ENCODE assay signal across 8 cellular contexts in the genomic region with DNA sequence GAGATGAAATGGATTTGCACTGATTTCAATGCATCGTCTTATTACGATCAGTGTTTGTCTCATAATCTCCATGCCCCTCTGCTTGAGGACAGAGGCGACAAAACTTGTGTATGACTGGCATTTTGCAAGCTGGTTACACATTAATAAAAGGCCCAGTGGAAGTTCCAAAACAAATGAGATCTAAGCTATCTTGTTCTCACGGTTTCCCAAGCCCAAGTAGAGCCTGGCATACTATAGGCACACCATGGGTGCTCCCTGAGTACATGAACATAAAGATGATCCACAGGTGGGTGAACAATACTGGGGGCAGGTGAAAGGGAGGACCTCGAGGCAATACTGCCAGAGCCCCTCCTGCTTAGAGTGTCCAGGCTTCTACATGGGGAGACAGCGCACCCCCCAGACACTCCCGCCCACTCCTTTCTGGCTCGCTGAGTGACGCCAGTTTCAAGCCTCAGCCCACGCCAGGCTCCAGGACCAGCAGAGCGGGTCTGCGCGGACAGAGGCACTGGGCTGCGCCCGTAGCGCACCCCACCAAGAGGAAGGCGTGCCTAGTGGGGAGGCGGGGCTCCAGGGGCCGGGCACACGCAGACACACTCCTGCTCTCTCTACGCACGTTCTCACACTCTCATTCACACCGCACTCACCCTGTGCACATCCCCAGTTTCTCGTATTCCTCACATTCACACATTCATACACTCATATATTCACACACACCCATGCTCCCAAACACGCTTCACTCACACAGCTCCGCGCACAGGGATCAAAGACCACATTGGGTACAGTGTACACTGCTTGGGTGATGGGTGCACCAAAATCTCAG. TPM values are rescaled to one million over a fixed set of nuclear protein-coding genes. Genes with fewer than 3 reads are reported as not detected.
A peak's percentile ranks its signal among the peaks of the same experiment; 100 is the strongest.
DNase-seq lines count a peak whose midpoint lies in the region; ATAC-seq, FAIRE-seq and TF ChIP-seq lines count a peak whose summit lies in the region.

No MANE protein-coding gene starts in this region.

- H3K27me3 ChIP-seq in K562 (ENCODE audit: control insufficient read depth in 2 of 2, insufficient read depth in 2 of 2, low read length in 2 of 2) (peaks cover 40 to 54% of the 10 kb centered on the region in 2 experiments), kidney epithelial cell (ENCODE audit: control insufficient read depth, insufficient read depth, low read length) (peaks cover 39% of the 10 kb centered on the region)

- no TSS peak for BruUV-seq in K562 (replicated peaks; lab: Mats Ljungman, UMichigan)

- TF ChIP-seq RAD21 in K562 (CRISPR knock-in tag; conservative IDR thresholded peaks at IDR 0.05 in 1 of 2, IDR thresholded peaks at IDR 0.05 in 1 of 2), result no peak

- no peaks in the 10 kb centered on the region; the same call in none of the 2 replicates for H3K9me3 ChIP-seq in K562 (replicated peaks; ENCODE audit: control insufficient read depth, insufficient read depth, low read depth, low read length)

- H3K4me2 ChIP-seq in K562 (ENCODE audit: insufficient read depth, low read length), result peak overlapping the region; percentile 67; the same call in 1 of the 2 replicates

- H2AFZ ChIP-seq in K562 (ENCODE audit: low read depth, low read length), result peak overlapping the region; percentile 65; the same call in 1 of the 2 replicates

- H3K4me1 ChIP-seq in K562 (replicated peaks in 1 of 2; ENCODE audit: control insufficient read depth in 2 of 2, insufficient read depth in 2 of 2, low read length in 2 of 2), result peaks cover 0 to 12% of the 10 kb centered on the region in 2 experiments; a peak in 2 of 5 replicates

- no peak for TF ChIP-seq EP300 in K562 (IDR thresholded peaks at IDR 0.05; ENCODE audit: low read length)

- WGBS in K562 (ENCODE audit: insufficient coverage, low coverage, missing lambda C conversion rate), result 15% methylated on average over 22 of the region's 27 CpGs

- DNase-seq in AG10803 (ENCODE audit: low read depth) (peak; percentile 24), LNCaP clone FGC (ENCODE audit: low read depth) (no peak), K562 (ENCODE audit: extremely low read depth in 1 of 4, low spot score in 3 of 4) (peak in 2 of 4 experiments; percentile 30 to 36), kidney epithelial cell (ENCODE audit: low read depth) (no peak), SHP77 treated with DMSO at 0.1 percent for 48 hours (lab: John Stamatoyannopoulos, UW) (no peak)
- DNase-seq in stimulated activated naive CD8-positive, alpha-beta T cell treated with anti-CD3 and anti-CD28 coated beads, Interleukin-15, amount 100 ng/mL, for 72 hours, result no peak

- no peak overlapping the region for H3K27ac Mint-ChIP-seq in stimulated activated naive CD8-positive, alpha-beta T cell treated with anti-CD3 and anti-CD28 coated beads, Interleukin-15, amount 100 ng/mL, for 72 hours

- H3K4me1 Mint-ChIP-seq in stimulated activated naive CD8-positive, alpha-beta T cell treated with anti-CD3 and anti-CD28 coated beads, Interleukin-15, amount 100 ng/mL, for 72 hours, result peaks cover 37% of the 10 kb centered on the region

- peak; percentile 60 for ATAC-seq in GM18909 (IDR thresholded peaks at IDR 0.05; ENCODE audit: poor library complexity, unreplicated experiment)
- ATAC-seq in K562, result peak; percentile 52
- ATAC-seq in stimulated activated naive CD8-positive, alpha-beta T cell treated with anti-CD3 and anti-CD28 coated beads, Interleukin-15, amount 100 ng/mL, for 72 hours, result peak; percentile 59
- no peak for ATAC-seq in HG03108 (IDR thresholded peaks at IDR 0.05; ENCODE audit: unreplicated experiment)

- intact Hi-C loops in K562 (cut with micrococcal nuclease), result no loop called here

- no peaks in the 10 kb centered on the region for H3K9me1 ChIP-seq in K562 (ENCODE audit: control insufficient read depth, insufficient read depth, low read length)

- H3K9me3 Mint-ChIP-seq in stimulated activated naive CD8-positive, alpha-beta T cell treated with anti-CD3 and anti-CD28 coated beads, Interleukin-15, amount 100 ng/mL, for 72 hours, result no peaks in the 10 kb centered on the region

- peak overlapping the region; percentile 85 to 93 for H3K4me3 Mint-ChIP-seq in stimulated activated naive CD8-positive, alpha-beta T cell treated with anti-CD3 and anti-CD28 coated beads, Interleukin-15, amount 100 ng/mL, for 72 hours

- no peak overlapping the region for H3K27ac ChIP-seq in K562 (ENCODE audit: extremely low read depth, low read depth, low read length)

- TF ChIP-seq CTCF in AG10803 (conservative IDR thresholded peaks at IDR 0.05; ENCODE audit: low read length) (no peak), LNCaP clone FGC (IDR thresholded peaks at IDR 0.05; ENCODE audit: control insufficient read depth, extremely low read depth, insufficient read depth) (no peak), K562 (IDR thresholded peaks at IDR 0.05 in 2 of 3, conservative IDR thresholded peaks at IDR 0.05 in 1 of 3; ENCODE audit: insufficient read depth in 2 of 3, low read depth in 1 of 3, low read length in 3 of 3) (no peak), kidney epithelial cell (IDR thresholded peaks at IDR 0.05; ENCODE audit: insufficient read depth, low read length, poor library complexity, severe bottlenecking) (no peak)

- POLR2A ChIA-PET in K562 (lab: Yijun Ruan, JAX), result no interaction called here

- H3K79me2 ChIP-seq in K562 (ENCODE audit: control insufficient read depth, insufficient read depth, low read length), result no peaks in the 10 kb centered on the region

- H3K4me3 ChIP-seq in AG10803 (ENCODE audit: low read length) (peak overlapping the region; percentile 73), LNCaP clone FGC (ENCODE audit: low read depth, low read length) (peak overlapping the region; percentile 57), K562 (no peak overlapping the region), kidney epithelial cell (ENCODE audit: low read depth, low read length) (peak overlapping the region; percentile 46)

- no peak for TF ChIP-seq POLR2A in K562 (conservative IDR thresholded peaks at IDR 0.05)

- peaks cover 74% of the 10 kb centered on the region for H3K27me3 Mint-ChIP-seq in stimulated activated naive CD8-positive, alpha-beta T cell treated with anti-CD3 and anti-CD28 coated beads, Interleukin-15, amount 100 ng/mL, for 72 hours

- FAIRE-seq in K562 (lab: Jason Lieb, UNC), result no peak

- H3K9ac ChIP-seq in K562 (ENCODE audit: insufficient read depth in 1 of 2, low read depth in 2 of 2, low read length in 2 of 2), result no peak overlapping the region

- no peaks in the 10 kb centered on the region for H4K20me1 ChIP-seq in K562 (replicated peaks; ENCODE audit: control insufficient read depth, insufficient read depth, low read length)

- CTCF ChIA-PET in K562 (lab: Yijun Ruan, JAX; ENCODE audit: low intra/inter-chr PET ratio), result no interaction called here

- in situ Hi-C loops in K562 (cut with MboI), result no loop called here

- no peaks in the 10 kb centered on the region for H3K36me3 ChIP-seq in K562 (ENCODE audit: control insufficient read depth, insufficient read depth, low read length)
- no peaks in the 10 kb centered on the region for H3K36me3 ChIP-seq in kidney epithelial cell (ENCODE audit: control insufficient read depth, insufficient read depth, low read length)

TF ChIP-seq in K562, 482 proteins besides CTCF, POLR2A, EP300 and RAD21:
- peak; percentile 44; the same call in 1 of the 2 replicates for TF ChIP-seq EGR1 (conservative IDR thresholded peaks at IDR 0.05)
- no peak for TF ChIP-seq SRF (CRISPR knock-in tag; IDR thresholded peaks at IDR 0.05)
- TF ChIP-seq HNRNPLL (IDR thresholded peaks at IDR 0.05; ENCODE audit: low read depth, low read length, poor library complexity, severe bottlenecking), result peak; percentile 81

RNA-seq across cellular contexts. Expression of a gene that starts 8.9 kb away (rescaled TPM):
- not detected in 2 replicates for total RNA-seq in K562 (2011; cell fraction: chromatin; rRNA removed; ENCODE audit: low replicate concordance)
- not detected in 2 replicates for total RNA-seq in K562 (2011; cell fraction: nucleolus; rRNA removed)
- not detected in 2 replicates for total RNA-seq in K562 (2011; cell fraction: nucleoplasm; rRNA removed)
- total RNA-seq in K562 (2014; rRNA removed) (not detected in 2 replicates), K562 (2014; rRNA removed; fragmentation: Illumina TruSeq; extraction: Trizol) (not detected in 2 replicates), K562 (2015; rRNA removed; fragmentation: Illumina TruSeq; extraction: Trizol) (not detected in 2 replicates), K562 (2021) (not detected in 2 replicates), kidney epithelial cell (not detected in 2 replicates)
- polyA plus RNA-seq in K562 (2011; rRNA removed) (not detected in 2 replicates), K562 (2014; fragmentation: Illumina TruSeq; extraction: Trizol) (not detected in 2 replicates), K562 (2014; fragmentation: Nextera tagmentation; extraction: Ambion mirVana) (not detected), K562 (2014; rRNA removed) (not detected in 2 replicates)
- not detected in 2 replicates for polyA plus RNA-seq in K562 (2011; cell fraction: cytosol; rRNA removed)
- polyA plus RNA-seq in K562 (2011; cell fraction: nucleus; rRNA removed), result not detected in 2 replicates
- polyA plus RNA-seq in K562 (2012), result not detected in 2 replicates
- polyA minus RNA-seq in K562 (2011; rRNA and poly(A)+ RNA removed), result not detected in 2 replicates
- polyA minus RNA-seq in K562 (2011; cell fraction: cytosol; rRNA and poly(A)+ RNA removed), result not detected in 2 replicates
- not detected in 2 replicates for polyA minus RNA-seq in K562 (2011; cell fraction: nucleus; rRNA and poly(A)+ RNA removed)

RNA-seq across cellular contexts. Expression of a gene that starts 26.6 kb away (rescaled TPM):
- 9.3 and 16.5 TPM in 2 replicates for total RNA-seq in K562 (2011; cell fraction: chromatin; rRNA removed; ENCODE audit: low replicate concordance)
- 11.1 and 14.0 TPM in 2 replicates for total RNA-seq in K562 (2011; cell fraction: nucleolus; rRNA removed)
- total RNA-seq in K562 (2011; cell fraction: nucleoplasm; rRNA removed), result 12.3 and 16.3 TPM in 2 replicates
- total RNA-seq in K562 (2014; rRNA removed) (24.8 and 25.1 TPM in 2 replicates), K562 (2014; rRNA removed; fragmentation: Illumina TruSeq; extraction: Trizol) (12.3 and 13.7 TPM in 2 replicates), K562 (2015; rRNA removed; fragmentation: Illumina TruSeq; extraction: Trizol) (12.1 and 12.4 TPM in 2 replicates), K562 (2021) (12.0 and 14.0 TPM in 2 replicates), kidney epithelial cell (28.9 and 32.7 TPM in 2 replicates)
- polyA plus RNA-seq in K562 (2011; rRNA removed) (5.7 and 7.1 TPM in 2 replicates), K562 (2014; fragmentation: Illumina TruSeq; extraction: Trizol) (9.1 and 10.7 TPM in 2 replicates), K562 (2014; fragmentation: Nextera tagmentation; extraction: Ambion mirVana) (1 to 10 TPM in 1 of 2 experiments, under 1 TPM in 1; 0.89 to 1.5 TPM), K562 (2014; rRNA removed) (10.5 and 14.8 TPM in 2 replicates)
- polyA plus RNA-seq in K562 (2011; cell fraction: cytosol; rRNA removed), result 5.1 TPM in 2 replicates
- polyA plus RNA-seq in K562 (2011; cell fraction: nucleus; rRNA removed), result 3.8 and 4.5 TPM in 2 replicates
- 9.0 and 13.6 TPM in 2 replicates for polyA plus RNA-seq in K562 (2012)
- polyA minus RNA-seq in K562 (2011; rRNA and poly(A)+ RNA removed), result 9.3 and 9.4 TPM in 2 replicates
- polyA minus RNA-seq in K562 (2011; cell fraction: cytosol; rRNA and poly(A)+ RNA removed), result 7.7 and 8.4 TPM in 2 replicates
- 14.2 and 15.5 TPM in 2 replicates for polyA minus RNA-seq in K562 (2011; cell fraction: nucleus; rRNA and poly(A)+ RNA removed)
